20 cellular contexts compared by ENCODE assay signal in the genomic region with DNA sequence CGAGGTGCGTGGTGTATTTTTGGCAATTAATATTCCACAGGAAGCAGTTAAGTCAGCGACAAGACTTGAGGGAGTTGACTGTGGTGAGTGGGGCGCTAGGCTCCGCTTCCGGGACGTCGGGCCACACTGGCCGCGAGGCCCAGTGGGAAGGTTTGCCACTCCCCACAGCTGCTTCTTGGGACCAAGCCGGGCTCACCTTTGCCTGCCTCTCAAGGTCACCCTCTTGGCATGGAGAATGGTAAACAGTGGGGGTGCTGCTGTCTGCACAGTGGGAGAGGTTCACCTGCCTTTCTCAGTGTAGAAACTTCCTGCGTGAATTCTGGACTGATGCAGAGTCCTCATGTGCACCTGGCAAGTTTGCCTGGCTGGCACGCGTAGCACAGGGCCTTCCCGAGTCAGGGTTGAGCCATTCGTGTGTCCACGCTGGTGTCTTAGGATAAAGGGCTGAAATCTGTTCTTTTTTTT. TPM values are rescaled to one million over a fixed set of nuclear protein-coding genes. Genes with fewer than 3 reads are reported as not detected.
DNase-seq lines count a peak whose midpoint lies in the region; ATAC-seq lines count a peak whose summit lies in the region.
"Had no signal": no experiment of that assay in that cellular context is flagged by ENCODE, and none has a peak within 500 bp of the region (broad histone marks: within the 10 kb centered on the region; RNA-seq: fewer than 3 reads in every experiment).

No MANE protein-coding gene starts in this region.

- H3K27ac Mint-ChIP-seq in activated naive CD4-positive, alpha-beta T cell treated with anti-CD3 and anti-CD28 coated beads for 36 hours, result peak overlapping the region; percentile 8
- no peak overlapping the region for H3K27ac Mint-ChIP-seq in activated naive CD4-positive, alpha-beta T cell treated with anti-CD3 and anti-CD28 coated beads, Interleukin-2, amount 10 ng/mL, durations not matched to agents 7 days and 5 days
- peak overlapping the region; percentile 8 for H3K27ac Mint-ChIP-seq in activated naive CD8-positive, alpha-beta T cell treated with anti-CD3 and anti-CD28 coated beads, Interleukin-2, amount 10 ng/mL, durations not matched to agents 7 days and 5 days
- H3K27ac Mint-ChIP-seq: activated CD4-positive, alpha-beta T cell treated with anti-CD3 and anti-CD28 coated beads, Interleukin-2, amount 10 ng/mL, durations not matched to agents 24 days and 14 days; T-helper 2 cell treated with Interferon-gamma antibody and Interleukin-4, amounts not matched to agents 5 μg/mL and 100 μg/mL, for 36 hours had no signal

- no peaks in the 10 kb centered on the region for H3K36me3 Mint-ChIP-seq in activated naive CD4-positive, alpha-beta T cell treated with anti-CD3 and anti-CD28 coated beads for 36 hours (ENCODE audit: low read depth)
- H3K36me3 Mint-ChIP-seq in activated naive CD4-positive, alpha-beta T cell treated with anti-CD3 and anti-CD28 coated beads, Interleukin-2, amount 10 ng/mL, durations not matched to agents 7 days and 5 days, result peaks cover 5% of the 10 kb centered on the region
- H3K36me3 Mint-ChIP-seq in activated naive CD8-positive, alpha-beta T cell treated with anti-CD3 and anti-CD28 coated beads, Interleukin-2, amount 10 ng/mL, durations not matched to agents 7 days and 5 days, result no peaks in the 10 kb centered on the region

- H3K36me3 ChIP-seq in MG63, result peaks cover 19% of the 10 kb centered on the region
- H3K36me3 ChIP-seq: colonic mucosa, ovary had no signal

- POLR2A ChIA-PET in activated naive CD8-positive, alpha-beta T cell treated with anti-CD3 and anti-CD28 coated beads, Interleukin-2, amount 10 ng/mL, durations not matched to agents 7 days and 5 days (lab: Charles Lee), result no interaction called here

- CTCF ChIA-PET in activated naive CD4-positive, alpha-beta T cell treated with anti-CD3 and anti-CD28 coated beads for 36 hours (lab: Charles Lee), result interaction anchor here (1.0 kb wide), 1 partner anchor 15 kb away, joined by 3 read pairs; no protein-coding TSS in a partner anchor
- CTCF ChIA-PET in activated naive CD4-positive, alpha-beta T cell treated with anti-CD3 and anti-CD28 coated beads, Interleukin-2, amount 10 ng/mL, durations not matched to agents 7 days and 5 days (lab: Charles Lee), result no interaction called here

- peaks cover 37% of the 10 kb centered on the region for H3K4me1 Mint-ChIP-seq in activated naive CD4-positive, alpha-beta T cell treated with anti-CD3 and anti-CD28 coated beads for 36 hours (ENCODE audit: low read depth)
- H3K4me1 Mint-ChIP-seq in activated naive CD4-positive, alpha-beta T cell treated with anti-CD3 and anti-CD28 coated beads, Interleukin-2, amount 10 ng/mL, durations not matched to agents 7 days and 5 days, result peaks cover 29% of the 10 kb centered on the region
- H3K4me1 Mint-ChIP-seq in activated naive CD8-positive, alpha-beta T cell treated with anti-CD3 and anti-CD28 coated beads, Interleukin-2, amount 10 ng/mL, durations not matched to agents 7 days and 5 days, result peaks cover 15% of the 10 kb centered on the region

- no peaks in the 10 kb centered on the region for H3K9me3 ChIP-seq in MG63
- H3K9me3 ChIP-seq: colonic mucosa, ovary had no signal

- H3K4me3 Mint-ChIP-seq in activated naive CD4-positive, alpha-beta T cell treated with anti-CD3 and anti-CD28 coated beads for 36 hours, result no peak overlapping the region
- H3K4me3 Mint-ChIP-seq in activated naive CD4-positive, alpha-beta T cell treated with anti-CD3 and anti-CD28 coated beads, Interleukin-2, amount 10 ng/mL, durations not matched to agents 7 days and 5 days, result no peak overlapping the region
- H3K4me3 Mint-ChIP-seq in activated naive CD8-positive, alpha-beta T cell treated with anti-CD3 and anti-CD28 coated beads, Interleukin-2, amount 10 ng/mL, durations not matched to agents 7 days and 5 days, result peak overlapping the region; percentile 44
- H3K4me3 Mint-ChIP-seq: activated CD4-positive, alpha-beta T cell treated with anti-CD3 and anti-CD28 coated beads, Interleukin-2, amount 10 ng/mL, durations not matched to agents 24 days and 14 days; T-helper 2 cell treated with Interferon-gamma antibody and Interleukin-4, amounts not matched to agents 5 μg/mL and 100 μg/mL, for 36 hours had no signal

- no peaks in the 10 kb centered on the region for H3K9me3 Mint-ChIP-seq in activated naive CD4-positive, alpha-beta T cell treated with anti-CD3 and anti-CD28 coated beads for 36 hours
- H3K9me3 Mint-ChIP-seq in activated naive CD4-positive, alpha-beta T cell treated with anti-CD3 and anti-CD28 coated beads, Interleukin-2, amount 10 ng/mL, durations not matched to agents 7 days and 5 days, result no peaks in the 10 kb centered on the region
- no peaks in the 10 kb centered on the region for H3K9me3 Mint-ChIP-seq in activated naive CD8-positive, alpha-beta T cell treated with anti-CD3 and anti-CD28 coated beads, Interleukin-2, amount 10 ng/mL, durations not matched to agents 7 days and 5 days
- H3K9me3 Mint-ChIP-seq: activated CD4-positive, alpha-beta T cell treated with anti-CD3 and anti-CD28 coated beads, Interleukin-2, amount 10 ng/mL, durations not matched to agents 24 days and 14 days; CD8-positive, alpha-beta memory T cell; T-helper 2 cell treated with Interferon-gamma antibody and Interleukin-4, amounts not matched to agents 5 μg/mL and 100 μg/mL, for 36 hours had no signal

- intact Hi-C loops in activated naive CD4-positive, alpha-beta T cell treated with anti-CD3 and anti-CD28 coated beads for 36 hours (cut with micrococcal nuclease), result no loop called here

- H3K4me3 ChIP-seq in MG63, result no peak overlapping the region
- H3K4me3 ChIP-seq: colonic mucosa, ovary had no signal

- H3K27me3 Mint-ChIP-seq in activated naive CD4-positive, alpha-beta T cell treated with anti-CD3 and anti-CD28 coated beads for 36 hours (ENCODE audit: low read depth), result no peaks in the 10 kb centered on the region
- H3K27me3 Mint-ChIP-seq in activated naive CD4-positive, alpha-beta T cell treated with anti-CD3 and anti-CD28 coated beads, Interleukin-2, amount 10 ng/mL, durations not matched to agents 7 days and 5 days, result no peaks in the 10 kb centered on the region
- no peaks in the 10 kb centered on the region for H3K27me3 Mint-ChIP-seq in activated naive CD8-positive, alpha-beta T cell treated with anti-CD3 and anti-CD28 coated beads, Interleukin-2, amount 10 ng/mL, durations not matched to agents 7 days and 5 days
- H3K27me3 Mint-ChIP-seq: activated CD4-positive, alpha-beta T cell treated with anti-CD3 and anti-CD28 coated beads, Interleukin-2, amount 10 ng/mL, durations not matched to agents 24 days and 14 days; CD8-positive, alpha-beta memory T cell had no signal

- DNase-seq in activated naive CD4-positive, alpha-beta T cell treated with anti-CD3 and anti-CD28 coated beads for 36 hours, result no peak
- DNase-seq in activated naive CD4-positive, alpha-beta T cell treated with anti-CD3 and anti-CD28 coated beads, Interleukin-2, amount 10 ng/mL, durations not matched to agents 7 days and 5 days, result no peak
- DNase-seq in activated naive CD8-positive, alpha-beta T cell treated with anti-CD3 and anti-CD28 coated beads, Interleukin-2, amount 10 ng/mL, durations not matched to agents 7 days and 5 days, result no peak
- DNase-seq in mucosa of gallbladder (ENCODE audit: low spot score), result peak; percentile 67
- no peak for DNase-seq in putamen (ENCODE audit: low spot score)
- DNase-seq in MG63, result no peak
- no peak for DNase-seq in cerebellar cortex (ENCODE audit: low spot score)
- DNase-seq: activated CD4-positive, alpha-beta T cell treated with anti-CD3 and anti-CD28 coated beads, Interleukin-2, amount 10 ng/mL, durations not matched to agents 24 days and 14 days; activated T-cell treated with anti-CD3 and anti-CD28 coated beads, Interleukin-2, amount 50 U/mL, for 48 hours; amniotic stem cell; CD8-positive, alpha-beta memory T cell; colonic mucosa; GDM1; NCI-H1930; ovary had no signal

- ATAC-seq in activated naive CD8-positive, alpha-beta T cell treated with anti-CD3 and anti-CD28 coated beads, Interleukin-2, amount 10 ng/mL, durations not matched to agents 7 days and 5 days (ENCODE audit: low read depth), result peak; percentile 57
- ATAC-seq in GM19351 (IDR thresholded peaks at IDR 0.05; ENCODE audit: unreplicated experiment), result no peak

- no peaks in the 10 kb centered on the region for H3K27me3 ChIP-seq in MG63
- H3K27me3 ChIP-seq: colonic mucosa, ovary had no signal

RNA-seq across cellular contexts. Expression of a gene that starts 6.4 kb away (rescaled TPM):
- 10 to 100 TPM; 23.6 to 24.7 TPM for total RNA-seq in activated naive CD4-positive, alpha-beta T cell treated with anti-CD3 and anti-CD28 coated beads for 36 hours
- 10 to 100 TPM; 47.2 to 49.5 TPM for total RNA-seq in activated naive CD8-positive, alpha-beta T cell treated with anti-CD3 and anti-CD28 coated beads, Interleukin-2, amount 10 ng/mL, durations not matched to agents 7 days and 5 days
- total RNA-seq in mucosa of gallbladder, result 85.3 TPM
- total RNA-seq in MG63 (2014; rRNA removed; shearing (Covaris generic); ENCODE audit: low replicate concordance), result 18.4 TPM in 2 replicates

RNA-seq across cellular contexts. Expression of a gene that starts 24.6 kb away (rescaled TPM):
- not detected for total RNA-seq in activated naive CD4-positive, alpha-beta T cell treated with anti-CD3 and anti-CD28 coated beads for 36 hours
- total RNA-seq in activated naive CD8-positive, alpha-beta T cell treated with anti-CD3 and anti-CD28 coated beads, Interleukin-2, amount 10 ng/mL, durations not matched to agents 7 days and 5 days, result not detected
- total RNA-seq in mucosa of gallbladder, result not detected
- total RNA-seq in MG63 (2014; rRNA removed; shearing (Covaris generic); ENCODE audit: low replicate concordance), result not detected in 2 replicates
- total RNA-seq: activated CD4-positive, alpha-beta T cell treated with anti-CD3 and anti-CD28 coated beads, Interleukin-2, amount 10 ng/mL, durations not matched to agents 24 days and 14 days; CD8-positive, alpha-beta memory T cell; colonic mucosa; glomerular endothelial cell; mononuclear cell; ovary; subcutaneous adipose tissue had no signal

RNA-seq across cellular contexts. Expression of a gene that starts 58.1 kb away (rescaled TPM):
- 10 to 100 TPM; 77.4 to 81.5 TPM for total RNA-seq in activated naive CD4-positive, alpha-beta T cell treated with anti-CD3 and anti-CD28 coated beads for 36 hours
- 10 to 100 TPM; 72.4 to 74.6 TPM for total RNA-seq in activated naive CD8-positive, alpha-beta T cell treated with anti-CD3 and anti-CD28 coated beads, Interleukin-2, amount 10 ng/mL, durations not matched to agents 7 days and 5 days
- 78.8 TPM for total RNA-seq in mucosa of gallbladder
- 264 and 328 TPM in 2 replicates for total RNA-seq in MG63 (2014; rRNA removed; shearing (Covaris generic); ENCODE audit: low replicate concordance)
